In the genomic region with DNA sequence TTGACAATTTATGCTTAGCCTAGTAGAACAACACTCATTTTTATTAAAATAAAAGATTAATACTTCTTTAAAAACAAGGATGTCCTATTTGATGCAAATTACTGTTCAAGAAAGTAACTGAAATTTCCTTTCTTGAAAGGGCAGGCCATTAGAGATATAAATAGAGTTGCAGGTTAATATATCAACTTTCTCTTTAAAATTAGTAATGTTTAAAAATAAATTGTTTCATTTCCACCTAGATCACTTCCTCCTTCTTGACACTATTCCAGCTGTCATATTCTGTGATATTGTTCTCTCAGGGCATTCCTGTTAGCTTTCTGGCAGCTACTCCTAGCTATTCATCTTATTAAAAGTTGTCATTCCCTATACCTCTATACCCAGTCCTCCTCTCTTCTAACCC, we compare ENCODE assay signal across 22 cellular contexts.
DNase-seq lines count a peak whose midpoint lies in the region; ATAC-seq and TF ChIP-seq lines count a peak whose summit lies in the region.
"Had no signal": no experiment of that assay in that cellular context is flagged by ENCODE, and none has a peak within 500 bp of the region (broad histone marks: within the 10 kb centered on the region; RNA-seq: fewer than 3 reads in every experiment).

No MANE protein-coding gene starts in this region.

- TF ChIP-seq POLR2A in adrenal gland (IDR thresholded peaks at IDR 0.05) = no peak

- H3K27ac ChIP-seq in adrenal gland = no peak overlapping the region
- H3K27ac ChIP-seq: ascending aorta, left lung had no signal

- ATAC-seq in GM19438 (IDR thresholded peaks at IDR 0.05; ENCODE audit: low read depth, unreplicated experiment) (peak; percentile 62), HG02798 (IDR thresholded peaks at IDR 0.05; ENCODE audit: poor library complexity, unreplicated experiment) (peak; percentile 44), HG03342 (IDR thresholded peaks at IDR 0.05; ENCODE audit: unreplicated experiment) (peak; percentile 75), HG03025 (IDR thresholded peaks at IDR 0.05; ENCODE audit: low FRiP score, unreplicated experiment) (no peak)
- ATAC-seq: left lung; Panc1; stimulated activated memory B cell treated with anti-CD40 and anti-IgM and Interleukin-4, amounts not matched to agents 10 μg/mL and 1 μg/mL and 100 μg/mL, for 72 hours had no signal

- no peaks in the 10 kb centered on the region for H3K27me3 ChIP-seq in adrenal gland
- H3K27me3 ChIP-seq: ascending aorta, left lung had no signal

- intact Hi-C loops in adrenal gland (cut with DNase I) = no loop called here

- no peak for TF ChIP-seq CTCF in adrenal gland (IDR thresholded peaks at IDR 0.05)

- no peaks in the 10 kb centered on the region for H3K4me1 ChIP-seq in adrenal gland (replicated peaks in 1 of 2)
- H3K4me1 ChIP-seq: ascending aorta, left lung had no signal

- H3K9me3 ChIP-seq in adrenal gland (replicated peaks in 1 of 3) = no peaks in the 10 kb centered on the region
- H3K9me3 ChIP-seq: ascending aorta, left lung had no signal

- H3K36me3 ChIP-seq in adrenal gland (replicated peaks in 1 of 2) = no peaks in the 10 kb centered on the region
- H3K36me3 ChIP-seq: ascending aorta, left lung had no signal

- no peak overlapping the region for H3K4me3 ChIP-seq in adrenal gland
- H3K4me3 ChIP-seq: ascending aorta, left lung had no signal

- DNase-seq in adrenal gland (no peak), cortex of kidney (lab: John Stamatoyannopoulos, UW) (no peak), NOMO-1 treated with dmso at 0.1 percent for 144 hours (lab: John Stamatoyannopoulos, UW; ENCODE audit: unreplicated experiment) (no peak)
- DNase-seq: activated CD4-positive, alpha-beta memory T cell treated with anti-CD3 and anti-CD28 coated beads for 36 hours; activated T-cell treated with anti-CD3 and anti-CD28 coated beads for 4 hours; CD8-positive, alpha-beta memory T cell; DMS79; effector memory CD4-positive, alpha-beta T cell; left lung; midbrain; NCI-H1417 treated with DMSO at 0.1 percent for 48 hours; NCI-H2171 treated with DMSO at 0.1 percent for 48 hours; NCI-H774; nephron progenitor cell; T-helper 2 cell had no signal
